In the genomic region with DNA sequence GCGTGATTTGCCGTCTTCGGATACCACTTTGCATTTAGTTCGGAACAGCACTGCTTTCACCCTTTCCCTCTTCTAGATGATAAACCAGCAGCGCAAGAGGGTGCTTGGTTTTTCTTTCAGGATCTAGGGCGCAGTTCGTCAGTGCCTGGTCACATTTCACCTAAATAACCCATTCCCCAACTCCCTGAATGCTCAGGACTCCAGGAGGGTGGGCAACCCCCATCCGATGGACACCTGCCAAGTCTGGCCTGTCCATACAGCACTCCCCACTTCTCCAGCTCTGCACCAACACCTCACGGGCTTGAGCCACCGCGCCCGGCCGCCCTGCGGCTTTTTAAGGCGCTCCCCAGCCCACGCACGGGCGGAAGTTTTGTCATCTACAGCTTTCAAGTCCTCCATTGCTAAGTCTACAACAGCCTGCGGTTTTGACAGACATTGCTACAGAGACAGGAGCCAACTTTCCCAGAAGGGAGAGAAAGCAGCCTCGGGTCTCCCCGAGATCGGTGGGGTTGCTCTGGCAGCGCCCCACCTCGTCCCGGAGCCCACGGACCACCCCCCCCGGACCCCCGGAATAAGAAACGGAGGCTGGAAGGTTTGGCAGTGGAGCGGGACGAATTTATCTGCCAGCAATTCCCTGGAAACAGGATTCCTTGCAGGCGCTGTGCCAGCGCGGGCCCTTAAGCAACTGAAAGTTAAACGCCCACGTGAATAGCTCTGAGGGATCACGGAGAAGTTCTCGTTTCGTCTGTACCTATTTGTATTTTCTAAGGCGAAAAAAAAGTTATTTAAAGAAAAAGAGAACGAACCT, we compare ENCODE assay signal across 8 cellular contexts. TPM values are rescaled to one million over a fixed set of nuclear protein-coding genes. Genes with fewer than 3 reads are reported as not detected.
DNase-seq lines count a peak whose midpoint lies in the region; ATAC-seq lines count a peak whose summit lies in the region.

No MANE protein-coding gene starts in this region.

- H3K27me3 ChIP-seq in HUES64 (ENCODE audit: insufficient read depth, low read length) (peaks cover 81% of the 10 kb centered on the region), muscle layer of duodenum (ENCODE audit: low read depth, low read length) (peaks cover 44% of the 10 kb centered on the region)
- H3K27me3 ChIP-seq in effector memory CD4-positive, alpha-beta T cell (replicated peaks; ENCODE audit: control insufficient read depth, insufficient read depth, low read length, poor library complexity, severe bottlenecking) = no peaks in the 10 kb centered on the region

- 81% methylated on average over 41 of the region's 41 CpGs for WGBS in HUES64

- H3K4me3 ChIP-seq in HUES64 (ENCODE audit: low read length) (peak overlapping the region; percentile 30; the same call in 1 of the 2 replicates), muscle layer of duodenum (ENCODE audit: low read depth in 1 of 2, low read length in 2 of 2) (peak overlapping the region; percentile 64 to 69)
- H3K4me3 ChIP-seq in effector memory CD4-positive, alpha-beta T cell (ENCODE audit: insufficient read depth, low read depth, low read length, poor library complexity, severe bottlenecking) = peak overlapping the region; percentile 80

- ATAC-seq in GM21786 (IDR thresholded peaks at IDR 0.05; ENCODE audit: unreplicated experiment) = no peak

- H3K36me3 ChIP-seq in HUES64 (ENCODE audit: insufficient read depth, low read length) (no peaks in the 10 kb centered on the region), muscle layer of duodenum (ENCODE audit: control insufficient read depth in 1 of 2, insufficient read depth in 2 of 2, low read length in 2 of 2) (no peaks in the 10 kb centered on the region)
- H3K36me3 ChIP-seq in effector memory CD4-positive, alpha-beta T cell (ENCODE audit: control insufficient read depth, insufficient read depth, low read length) = peaks cover 20% of the 10 kb centered on the region

- H3K4me1 ChIP-seq in HUES64 (ENCODE audit: insufficient read depth, low read length) (no peaks in the 10 kb centered on the region), muscle layer of duodenum (ENCODE audit: control insufficient read depth in 1 of 2, insufficient read depth in 2 of 2, low read length in 2 of 2) (peaks cover 0 to 12% of the 10 kb centered on the region in 2 donors)
- peaks cover 11% of the 10 kb centered on the region for H3K4me1 ChIP-seq in effector memory CD4-positive, alpha-beta T cell (ENCODE audit: control insufficient read depth, insufficient read depth, low read length, poor library complexity, severe bottlenecking)

- no peak overlapping the region for H3K9ac ChIP-seq in HUES64 (ENCODE audit: low read depth, low read length)

- DNase-seq in EL (peak; percentile 69), DMS153 (lab: John Stamatoyannopoulos, UW) (no peak)
- peak; percentile 77 to 81 for DNase-seq in activated CD4-positive, alpha-beta T cell treated with anti-CD3 and anti-CD28 coated beads, Interleukin-2, amount 50 U/mL, for 4 hours
- peak; percentile 55 to 61 (median 57) for DNase-seq in effector memory CD4-positive, alpha-beta T cell
- DNase-seq in stimulated activated CD8-positive, alpha-beta memory T cell treated with anti-CD3 and anti-CD28 coated beads, Interleukin-7, amount 100 ng/mL, for 4 hours (ENCODE audit: low read depth in 2 of 2) = peak; percentile 74 to 81

- H3K9me3 ChIP-seq in HUES64 (ENCODE audit: insufficient read depth, low read depth, low read length) = 0 out of 2 replicates have a peak, but pooled peaks cover 3% of the 10 kb centered on the region
- H3K9me3 ChIP-seq in effector memory CD4-positive, alpha-beta T cell (ENCODE audit: control insufficient read depth, low read length) = no peaks in the 10 kb centered on the region
- H3K9me3 ChIP-seq in muscle layer of duodenum (ENCODE audit: control insufficient read depth in 1 of 2, low read length in 2 of 2) = peaks cover 0 to 4% of the 10 kb centered on the region in 2 donors

- H3K27ac ChIP-seq in HUES64 (ENCODE audit: low read depth, low read length) (no peak overlapping the region), muscle layer of duodenum (ENCODE audit: low read length) (no peak overlapping the region)
- peak overlapping the region; percentile 81 for H3K27ac ChIP-seq in effector memory CD4-positive, alpha-beta T cell (ENCODE audit: insufficient read depth, low read length, poor library complexity, severe bottlenecking)

RNA-seq across cellular contexts. Expression of gene SLFN13, which starts 38.6 kb away (rescaled TPM):
- polyA plus RNA-seq in HUES64 (2013, experiment 1 of 2) = 5.5 TPM
- 3.7 TPM for polyA plus RNA-seq in HUES64 (2013, experiment 2 of 2)

RNA-seq across cellular contexts. Expression of gene SLFN12L, which starts 50.4 kb away (rescaled TPM):
- polyA plus RNA-seq in HUES64 (2013, experiment 1 of 2) = not detected
- not detected for polyA plus RNA-seq in HUES64 (2013, experiment 2 of 2)

RNA-seq across cellular contexts. Expression of gene SLFN12, which starts 54.8 kb away (rescaled TPM):
- polyA plus RNA-seq in HUES64 (2013, experiment 1 of 2) = 4.8 TPM
- 6.4 TPM for polyA plus RNA-seq in HUES64 (2013, experiment 2 of 2)

Comparison
In these comparisons a context has a peak if more than half of its experiments do, and no peak if none do; other contexts are left out.
1. H3K4me3 ChIP-seq: peak in every context shown above with its lines; median percentile 80 in effector memory CD4-positive, alpha-beta T cell; 66 in muscle layer of duodenum; 30 in HUES64.